ENCODE assay signal across 7 cellular contexts in genomic region chr12:12714276-12715001, GRCh38. TPM values are rescaled to one million over a fixed set of nuclear protein-coding genes. Genes with fewer than 3 reads are reported as not detected.
DNase-seq lines count a peak whose midpoint lies in the region; ATAC-seq, FAIRE-seq and TF ChIP-seq lines count a peak whose summit lies in the region.

No MANE protein-coding gene starts in this region.

- CTCF ChIA-PET in K562 (lab: Yijun Ruan, JAX; ENCODE audit: low intra/inter-chr PET ratio): no interaction called here

- H3K27ac ChIP-seq in RWPE2 (ENCODE audit: poor library complexity, severe bottlenecking): peak overlapping the region; percentile 97
- peak overlapping the region; percentile 95 for H3K27ac ChIP-seq in K562 (ENCODE audit: extremely low read depth, low read depth, low read length)

- in situ Hi-C loops in K562 (cut with MboI): loop anchor here (25.0 kb wide), 1 partner anchor 1152 kb away; no protein-coding TSS in a partner anchor

- H3K36me3 ChIP-seq in RWPE2 (ENCODE audit: low read depth): peaks cover 16% of the 10 kb centered on the region
- H3K36me3 ChIP-seq in K562 (ENCODE audit: control insufficient read depth, insufficient read depth, low read length): peaks cover 10% of the 10 kb centered on the region

- peak; percentile 51 for FAIRE-seq in K562 (lab: Jason Lieb, UNC)

- no peak for DNase-seq in RWPE2 (ENCODE audit: low spot score)
- peak in 2 of 4 experiments; percentile 32 to 62 for DNase-seq in K562 (ENCODE audit: extremely low read depth in 1 of 4, low spot score in 3 of 4)
- peak; percentile 58 for DNase-seq in kidney tubule cell (ENCODE audit: low spot score)
- DNase-seq in stimulated activated naive CD8-positive, alpha-beta T cell treated with anti-CD3 and anti-CD28 coated beads, Interleukin-15, Interleukin-2, amounts not matched to agents 100 U/mL and 50 U/mL, for 24 hours: peak; percentile 55
- DNase-seq in amniotic stem cell (lab: John Stamatoyannopoulos, UW): no peak

- peaks cover 33% of the 10 kb centered on the region for H3K79me2 ChIP-seq in K562 (ENCODE audit: control insufficient read depth, insufficient read depth, low read length)

- peak overlapping the region; percentile 88 to 94; a peak in 3 of 4 replicates for H3K9ac ChIP-seq in K562 (ENCODE audit: insufficient read depth in 1 of 2, low read depth in 2 of 2, low read length in 2 of 2)

- peak; percentile 26; the same call in 1 of the 2 replicates for TF ChIP-seq CTCF in GM12874 (IDR thresholded peaks at IDR 0.05; ENCODE audit: insufficient read depth, low read depth, low read length)
- TF ChIP-seq CTCF in RWPE2 (IDR thresholded peaks at IDR 0.05; ENCODE audit: poor library complexity, severe bottlenecking): no peak
- peak; percentile 28 to 55 (median 50); a peak in 3 of 6 replicates for TF ChIP-seq CTCF in K562 (IDR thresholded peaks at IDR 0.05 in 2 of 3, conservative IDR thresholded peaks at IDR 0.05 in 1 of 3; ENCODE audit: insufficient read depth in 2 of 3, low read depth in 1 of 3, low read length in 3 of 3)

- TF ChIP-seq EP300 in K562 (IDR thresholded peaks at IDR 0.05; ENCODE audit: low read length): no peak

- no peaks in the 10 kb centered on the region for H3K27me3 ChIP-seq in RWPE2 (ENCODE audit: insufficient read depth, poor library complexity, severe bottlenecking)
- no peaks in the 10 kb centered on the region for H3K27me3 ChIP-seq in K562 (ENCODE audit: control insufficient read depth in 2 of 2, insufficient read depth in 2 of 2, low read length in 2 of 2)

- peak overlapping the region; percentile 95 for H3K4me2 ChIP-seq in K562 (ENCODE audit: insufficient read depth, low read length)

- ATAC-seq in HG03378 (IDR thresholded peaks at IDR 0.05; ENCODE audit: unreplicated experiment) (peak; percentile 34), RWPE2 (ENCODE audit: low read depth) (no peak), K562 (peak; percentile 3; the same call in 1 of the 3 replicates)
- no peak for ATAC-seq in stimulated activated naive CD8-positive, alpha-beta T cell treated with anti-CD3 and anti-CD28 coated beads, Interleukin-15, Interleukin-2, amounts not matched to agents 100 U/mL and 50 U/mL, for 24 hours

- 9% methylated on average over 20 of the region's 23 CpGs for WGBS in K562 (ENCODE audit: insufficient coverage, low coverage, missing lambda C conversion rate)

- TF ChIP-seq RAD21 in K562 (CRISPR knock-in tag; conservative IDR thresholded peaks at IDR 0.05 in 1 of 2, IDR thresholded peaks at IDR 0.05 in 1 of 2): 0 out of 4 replicates have a peak, but pooled peaks of 1 of the 2 experiments have one; percentile 16

- H2AFZ ChIP-seq in K562 (ENCODE audit: low read depth, low read length): peak overlapping the region; percentile 98

- intact Hi-C loops in K562 (cut with micrococcal nuclease): loop anchor here (10.0 kb wide), 1 partner anchor 360 kb away; the partner anchor contains the start of genes BORCS5 and MANSC1

- H3K9me1 ChIP-seq in K562 (ENCODE audit: control insufficient read depth, insufficient read depth, low read length): no peaks in the 10 kb centered on the region

- H3K9me3 ChIP-seq in RWPE2 (ENCODE audit: severe bottlenecking) (no peaks in the 10 kb centered on the region), K562 (replicated peaks; ENCODE audit: control insufficient read depth, insufficient read depth, low read depth, low read length) (no peaks in the 10 kb centered on the region)

- TF ChIP-seq POLR2A in K562 (conservative IDR thresholded peaks at IDR 0.05): 0 out of 2 replicates have a peak, but pooled peaks have one; percentile 46

- H4K20me1 ChIP-seq in K562 (replicated peaks; ENCODE audit: control insufficient read depth, insufficient read depth, low read length): no peaks in the 10 kb centered on the region

- H3K4me1 ChIP-seq in RWPE2 (ENCODE audit: insufficient read depth, poor library complexity, severe bottlenecking): peaks cover 15% of the 10 kb centered on the region
- H3K4me1 ChIP-seq in K562 (replicated peaks in 1 of 2; ENCODE audit: control insufficient read depth in 2 of 2, insufficient read depth in 2 of 2, low read length in 2 of 2): peaks cover 13 to 17% of the 10 kb centered on the region in 2 experiments

- no TSS peak for BruUV-seq in K562 (replicated peaks; lab: Mats Ljungman, UMichigan)

- POLR2A ChIA-PET in K562 (lab: Yijun Ruan, JAX): interaction anchor here (0.7 kb wide), 1 partner anchor 564 kb away, joined by 4 read pairs; no protein-coding TSS in a partner anchor

- H3K4me3 ChIP-seq in RWPE2 (ENCODE audit: severe bottlenecking) (peak overlapping the region; percentile 5), K562 (peak overlapping the region; percentile 20)

TF ChIP-seq in K562, 482 proteins besides CTCF, POLR2A, EP300 and RAD21 (continues in another document):
- no peak for TF ChIP-seq POLR2B (IDR thresholded peaks at IDR 0.05; ENCODE audit: low read depth, partially characterized antibody)
- peak in 1 of 2 experiments; percentile 22; a peak in 1 of 4 replicates for TF ChIP-seq FOXK2 (conservative IDR thresholded peaks at IDR 0.05 in 1 of 2, IDR thresholded peaks at IDR 0.05 in 1 of 2; ENCODE audit: low read depth in 2 of 2)
- TF ChIP-seq ZNF384 (IDR thresholded peaks at IDR 0.05; ENCODE audit: low read depth, low read length): peak; percentile 72
- TF ChIP-seq MNT (conservative IDR thresholded peaks at IDR 0.05): 0 out of 4 replicates have a peak, but pooled peaks of 1 of the 2 experiments have one; percentile 17
- TF ChIP-seq LEF1 (IDR thresholded peaks at IDR 0.05): no peak
- TF ChIP-seq NEUROD1 (IDR thresholded peaks at IDR 0.05; ENCODE audit: borderline replicate concordance, low read depth, low read length, partially characterized antibody): no peak
- peak; percentile 49; the same call in 1 of the 2 replicates for TF ChIP-seq L3MBTL2 (IDR thresholded peaks at IDR 0.05)
- TF ChIP-seq ATF1 (CRISPR knock-in tag; IDR thresholded peaks at IDR 0.05): no peak
- 0 out of 2 replicates have a peak, but pooled peaks have one; percentile 25 for TF ChIP-seq ATF1 (tag; IDR thresholded peaks at IDR 0.05)
- no peak for TF ChIP-seq MTA3 (IDR thresholded peaks at IDR 0.05; ENCODE audit: borderline replicate concordance)
- TF ChIP-seq NCOA2 (IDR thresholded peaks at IDR 0.05; ENCODE audit: partially characterized antibody in 2 of 2): no peak

RNA-seq across cellular contexts. Expression of gene CDKN1B, which starts 2.7 kb away (rescaled TPM):
- total RNA-seq in K562 (2011; cell fraction: chromatin; rRNA removed; ENCODE audit: low replicate concordance): 6.1 and 9.5 TPM in 2 replicates
- total RNA-seq in K562 (2011; cell fraction: nucleolus; rRNA removed): 15.8 and 17.9 TPM in 2 replicates
- total RNA-seq in K562 (2011; cell fraction: nucleoplasm; rRNA removed): 8.5 and 10.2 TPM in 2 replicates
- total RNA-seq in K562 (2014; rRNA removed): 32.0 and 35.2 TPM in 2 replicates
- total RNA-seq in K562 (2014; rRNA removed; fragmentation: Illumina TruSeq; extraction: Trizol): 13.5 and 16.0 TPM in 2 replicates
- 16.8 and 18.6 TPM in 2 replicates for total RNA-seq in K562 (2015; rRNA removed; fragmentation: Illumina TruSeq; extraction: Trizol)
- total RNA-seq in K562 (2021): 23.9 and 27.3 TPM in 2 replicates
- 12.9 and 13.7 TPM in 2 replicates for polyA plus RNA-seq in K562 (2011; rRNA removed)
- polyA plus RNA-seq in K562 (2011; cell fraction: cytosol; rRNA removed): 5.9 and 6.8 TPM in 2 replicates
- polyA plus RNA-seq in K562 (2011; cell fraction: nucleus; rRNA removed): 10.1 and 11.6 TPM in 2 replicates
- 22.9 and 24.9 TPM in 2 replicates for polyA plus RNA-seq in K562 (2012)
- polyA plus RNA-seq in K562 (2014; fragmentation: Illumina TruSeq; extraction: Trizol): 15.5 and 17.5 TPM in 2 replicates
- 1 to 10 TPM; 2.6 to 3.0 TPM for polyA plus RNA-seq in K562 (2014; fragmentation: Nextera tagmentation; extraction: Ambion mirVana)
- polyA plus RNA-seq in K562 (2014; rRNA removed): 21.0 and 21.9 TPM in 2 replicates
- polyA minus RNA-seq in K562 (2011; rRNA and poly(A)+ RNA removed): 8.8 and 9.9 TPM in 2 replicates
- 5.1 and 8.9 TPM in 2 replicates for polyA minus RNA-seq in K562 (2011; cell fraction: cytosol; rRNA and poly(A)+ RNA removed)
- 13.9 and 27.3 TPM in 2 replicates for polyA minus RNA-seq in K562 (2011; cell fraction: nucleus; rRNA and poly(A)+ RNA removed)

RNA-seq across cellular contexts. Expression of gene GPR19, which starts 18.5 kb away (rescaled TPM):
- total RNA-seq in K562 (2011; cell fraction: chromatin; rRNA removed; ENCODE audit: low replicate concordance): 0.65 and 0.70 TPM in 2 replicates
- 0.53 TPM in 1 of 2 replicates, not detected in the other for total RNA-seq in K562 (2011; cell fraction: nucleolus; rRNA removed)
- 0.44 and 0.53 TPM in 2 replicates for total RNA-seq in K562 (2011; cell fraction: nucleoplasm; rRNA removed)
- total RNA-seq in K562 (2014; rRNA removed) (0.08 TPM in 1 of 2 replicates, not detected in the other), K562 (2014; rRNA removed; fragmentation: Illumina TruSeq; extraction: Trizol) (0.73 and 0.76 TPM in 2 replicates), K562 (2015; rRNA removed; fragmentation: Illumina TruSeq; extraction: Trizol) (0.15 and 0.22 TPM in 2 replicates), K562 (2021) (0.35 TPM in 1 of 2 replicates, not detected in the other)
- polyA plus RNA-seq in K562 (2011; rRNA removed) (0.35 and 0.40 TPM in 2 replicates), K562 (2014; fragmentation: Illumina TruSeq; extraction: Trizol) (0.40 and 0.62 TPM in 2 replicates), K562 (2014; fragmentation: Nextera tagmentation; extraction: Ambion mirVana) (under 1 TPM; 0.22 to 0.35 TPM), K562 (2014; rRNA removed) (0.24 TPM in 1 of 2 replicates, not detected in the other)
- 0.07 and 0.46 TPM in 2 replicates for polyA plus RNA-seq in K562 (2011; cell fraction: cytosol; rRNA removed)
- 0.63 and 0.65 TPM in 2 replicates for polyA plus RNA-seq in K562 (2011; cell fraction: nucleus; rRNA removed)
- polyA plus RNA-seq in K562 (2012): 0.16 and 0.44 TPM in 2 replicates
- polyA minus RNA-seq in K562 (2011; rRNA and poly(A)+ RNA removed): 0.72 TPM in 1 of 2 replicates, not detected in the other
- not detected in 2 replicates for polyA minus RNA-seq in K562 (2011; cell fraction: cytosol; rRNA and poly(A)+ RNA removed)
- 0.78 TPM in 1 of 2 replicates, not detected in the other for polyA minus RNA-seq in K562 (2011; cell fraction: nucleus; rRNA and poly(A)+ RNA removed)

Comparison
In these comparisons a context has a peak if more than half of its experiments do, and no peak if none do; other contexts are left out.
1. ATAC-seq: peak in HG03378 (single experiment) and K562 (single experiment); none in RWPE2 (single experiment) and stimulated activated naive CD8-positive, alpha-beta T cell treated with anti-CD3 and anti-CD28 coated beads, Interleukin-15, Interleukin-2, amounts not matched to agents 100 U/mL and 50 U/mL, for 24 hours (single experiment).
2. DNase-seq: peak in kidney tubule cell (single experiment) and stimulated activated naive CD8-positive, alpha-beta T cell treated with anti-CD3 and anti-CD28 coated beads, Interleukin-15, Interleukin-2, amounts not matched to agents 100 U/mL and 50 U/mL, for 24 hours (single experiment); none in RWPE2 (single experiment) and amniotic stem cell (single experiment).